ENCODE assay signal across 23 cellular contexts in the genomic region with DNA sequence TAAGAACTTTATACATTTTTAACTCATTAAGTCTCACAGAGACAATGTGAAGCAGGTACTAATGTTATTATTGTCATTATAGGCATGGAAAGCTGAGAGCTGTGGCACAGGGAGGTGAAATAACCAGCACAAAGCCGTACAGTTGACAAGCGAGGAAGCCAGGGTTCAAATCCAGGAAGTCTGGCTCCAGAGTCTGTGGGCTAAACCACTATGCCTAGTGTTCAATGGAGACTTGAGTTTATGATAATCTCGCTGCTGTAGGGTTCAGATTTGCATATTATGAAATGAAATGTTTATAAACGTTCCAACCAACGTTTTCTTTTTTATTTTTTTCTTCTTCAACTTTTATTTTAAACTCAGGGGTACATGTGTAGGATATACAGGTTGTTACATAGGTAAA.
"Had no signal": no experiment of that assay in that cellular context is flagged by ENCODE, and none has a peak within 500 bp of the region (broad histone marks: within the 10 kb centered on the region; RNA-seq: fewer than 3 reads in every experiment).

No MANE protein-coding gene starts in this region.

- H3K9me3 Mint-ChIP-seq: memory B cell; natural killer cell treated with Interleukin-12 subunit alpha and Interleukin-12 subunit beta and Interleukin-15 and Interleukin-18, amount 100 ng/mL, for 72 hours; type B pancreatic cell had no signal

- H3K27me3 Mint-ChIP-seq: memory B cell; natural killer cell treated with Interleukin-12 subunit alpha and Interleukin-12 subunit beta and Interleukin-15 and Interleukin-18, amount 100 ng/mL, for 72 hours; type B pancreatic cell had no signal

- H3K36me3 Mint-ChIP-seq: memory B cell, mesothelial cell of epicardium, neural progenitor cell, type B pancreatic cell had no signal

- H3K4me1 Mint-ChIP-seq: endodermal cell, mesothelial cell of epicardium, neural progenitor cell had no signal

- ATAC-seq: foreskin keratinocyte; left cardiac atrium; lower lobe of right lung; natural killer cell treated with Interleukin-12 subunit alpha and Interleukin-12 subunit beta and Interleukin-15 and Interleukin-18, amount 100 ng/mL, for 72 hours had no signal

- H3K4me3 ChIP-seq: left ventricle myocardium inferior, lower lobe of right lung, neural progenitor cell, ovary, right atrium auricular region, sigmoid colon, skin epidermis, suprapubic skin, thyroid gland had no signal

- H3K4me3 Mint-ChIP-seq: endodermal cell; memory B cell; mesothelial cell of epicardium; natural killer cell treated with Interleukin-12 subunit alpha and Interleukin-12 subunit beta and Interleukin-15 and Interleukin-18, amount 100 ng/mL, for 72 hours; neural progenitor cell; type B pancreatic cell had no signal

- DNase-seq: effector CD4-positive, alpha-beta T cell; endodermal cell; erythroblast; foreskin keratinocyte; kidney; left cardiac atrium; left ventricle myocardium inferior; lower lobe of right lung; nucleus accumbens; ovary; sigmoid colon; stimulated activated CD4-positive, alpha-beta T cell treated with anti-CD3 and anti-CD28 coated beads, Interleukin-2, amount 100 ng/mL, for 24 hours; stimulated activated CD4-positive, alpha-beta T cell treated with anti-CD3 and anti-CD28 coated beads, Interleukin-4, amount 100 ng/mL, for 4 hours; stimulated activated naive CD4-positive, alpha-beta T cell; thyroid gland had no signal

- H3K27ac Mint-ChIP-seq: endodermal cell, memory B cell, mesothelial cell of epicardium, neural progenitor cell, type B pancreatic cell had no signal
